Comparison of ENCODE assay signal across 1 cellular context in genomic region chr2:161088658-161089350, GRCh38.
A peak's percentile ranks its signal among the peaks of the same experiment; 100 is the strongest.
TF ChIP-seq lines count a peak whose summit lies in the region.

No MANE protein-coding gene starts in this region.

TF ChIP-seq in GM12878, 131 proteins besides CTCF, POLR2A, EP300 and RAD21 (continued from another document and continues in another):
- no peak for TF ChIP-seq ATF3 (IDR thresholded peaks at IDR 0.05; ENCODE audit: borderline replicate concordance, extremely low read depth, low read depth, low read length)
- peak; percentile 25 for TF ChIP-seq CUX1 (IDR thresholded peaks at IDR 0.05; ENCODE audit: insufficient replicate concordance, low read depth, low read length)
- no peak for TF ChIP-seq EGR1 (IDR thresholded peaks at IDR 0.05; ENCODE audit: borderline replicate concordance in 1 of 2, low read depth in 2 of 2, low read length in 2 of 2)
- TF ChIP-seq ELK1 (IDR thresholded peaks at IDR 0.05; ENCODE audit: low read depth, low read length): no peak
- no peak for TF ChIP-seq WRNIP1 (IDR thresholded peaks at IDR 0.05; ENCODE audit: borderline replicate concordance, low read depth, low read length)
- no peak for TF ChIP-seq SUZ12 (IDR thresholded peaks at IDR 0.05; ENCODE audit: unreplicated experiment)
- TF ChIP-seq SIN3A (IDR thresholded peaks at IDR 0.05; ENCODE audit: low read depth, low read length): no peak
- no peak for TF ChIP-seq SREBF2 (IDR thresholded peaks at IDR 0.05; ENCODE audit: low read length)
- TF ChIP-seq ASH2L (IDR thresholded peaks at IDR 0.05; ENCODE audit: borderline replicate concordance, low read depth): no peak
- TF ChIP-seq NRF1 (conservative IDR thresholded peaks at IDR 0.05; ENCODE audit: low read depth, low read length): no peak
- 0 out of 4 replicates have a peak, but pooled peaks of 1 of the 2 experiments have one; percentile 42 for TF ChIP-seq SRF (IDR thresholded peaks at IDR 0.05; ENCODE audit: low read depth in 2 of 2, low read length in 2 of 2)
- no peak for TF ChIP-seq HCFC1 (IDR thresholded peaks at IDR 0.05; ENCODE audit: low read length)
- TF ChIP-seq STAT1 (conservative IDR thresholded peaks at IDR 0.05): no peak
- no peak for TF ChIP-seq NR2C2 (IDR thresholded peaks at IDR 0.05; ENCODE audit: borderline replicate concordance, control insufficient read depth, insufficient read length, low read depth)
- no peak for TF ChIP-seq FOXK2 (IDR thresholded peaks at IDR 0.05)
- TF ChIP-seq SREBF1 (IDR thresholded peaks at IDR 0.05; ENCODE audit: low read length): no peak
- TF ChIP-seq KLF5 (IDR thresholded peaks at IDR 0.05; ENCODE audit: partially characterized antibody): no peak
- no peak for TF ChIP-seq RBBP5 (conservative IDR thresholded peaks at IDR 0.05)
- TF ChIP-seq HDAC6 (IDR thresholded peaks at IDR 0.05; ENCODE audit: unreplicated experiment): no peak
- TF ChIP-seq ESRRA (IDR thresholded peaks at IDR 0.05; ENCODE audit: low read length): no peak
- TF ChIP-seq PML (IDR thresholded peaks at IDR 0.05; ENCODE audit: low read length): no peak
- peak; percentile 91 for TF ChIP-seq RUNX3 (IDR thresholded peaks at IDR 0.05; ENCODE audit: low read length)
- no peak for TF ChIP-seq ZNF207 (IDR thresholded peaks at IDR 0.05; ENCODE audit: borderline replicate concordance)
- TF ChIP-seq MYC (IDR thresholded peaks at IDR 0.05; ENCODE audit: insufficient read depth, insufficient read length, insufficient replicate concordance, low read length, severe bottlenecking): no peak
- peak; percentile 92 for TF ChIP-seq RELB (IDR thresholded peaks at IDR 0.05; ENCODE audit: low read depth)
- TF ChIP-seq CREB1 (IDR thresholded peaks at IDR 0.05; ENCODE audit: low read depth): peak; percentile 43; the same call in 1 of the 2 replicates
- no peak for TF ChIP-seq POLR2AphosphoS5 (IDR thresholded peaks at IDR 0.05; ENCODE audit: low read length)
- no peak for TF ChIP-seq BCLAF1 (IDR thresholded peaks at IDR 0.05)
- no peak for TF ChIP-seq ZBTB4 (CRISPR knock-in tag; IDR thresholded peaks at IDR 0.05)
- no peak for TF ChIP-seq TAF1 (IDR thresholded peaks at IDR 0.05; ENCODE audit: borderline replicate concordance, low read depth, low read length)
- TF ChIP-seq ZNF217 (IDR thresholded peaks at IDR 0.05): 0 out of 2 replicates have a peak, but pooled peaks have one; percentile 17
- TF ChIP-seq CEBPB (IDR thresholded peaks at IDR 0.05; ENCODE audit: borderline replicate concordance in 1 of 2, low read depth in 2 of 2, low read length in 2 of 2): no peak
- no peak for TF ChIP-seq NKRF (conservative IDR thresholded peaks at IDR 0.05)
- TF ChIP-seq CREM (IDR thresholded peaks at IDR 0.05; ENCODE audit: low read depth): peak; percentile 77
- peak; percentile 85 for TF ChIP-seq ATF2 (IDR thresholded peaks at IDR 0.05; ENCODE audit: low read length)
- no peak for TF ChIP-seq SMARCA5 (IDR thresholded peaks at IDR 0.05)
- TF ChIP-seq ZSCAN29 (IDR thresholded peaks at IDR 0.05): no peak
- no peak for TF ChIP-seq SIX5 (IDR thresholded peaks at IDR 0.05; ENCODE audit: low read depth, low read length, severe bottlenecking)
- 0 out of 4 replicates have a peak, but pooled peaks of 1 of the 2 experiments have one; percentile 13 for TF ChIP-seq BHLHE40 (IDR thresholded peaks at IDR 0.05; ENCODE audit: borderline replicate concordance in 1 of 2, low read depth in 2 of 2, low read length in 1 of 2)
- no peak for TF ChIP-seq NFXL1 (IDR thresholded peaks at IDR 0.05; ENCODE audit: borderline replicate concordance)
- TF ChIP-seq RB1 (IDR thresholded peaks at IDR 0.05; ENCODE audit: borderline replicate concordance): no peak
- TF ChIP-seq FOS (IDR thresholded peaks at IDR 0.05; ENCODE audit: borderline replicate concordance, extremely low read depth, insufficient read length): no peak
- peak; percentile 10; the same call in 1 of the 2 replicates for TF ChIP-seq JUND (IDR thresholded peaks at IDR 0.05; ENCODE audit: low read depth, low read length)
- TF ChIP-seq NFIC (IDR thresholded peaks at IDR 0.05; ENCODE audit: low read depth, low read length): peak; percentile 92
- peak; percentile 78 for TF ChIP-seq BCL3 (IDR thresholded peaks at IDR 0.05; ENCODE audit: borderline replicate concordance, insufficient read depth, low read depth, low read length, poor library complexity, severe bottlenecking)
- no peak for TF ChIP-seq YY1 (IDR thresholded peaks at IDR 0.05; ENCODE audit: low read depth, low read length)
